In genomic region chr6:163771180-163771579, GRCh38 we compare ENCODE assay signal across 23 cellular contexts.
"Had no signal": no experiment of that assay in that cellular context is flagged by ENCODE, and none has a peak within 500 bp of the region (broad histone marks: within the 10 kb centered on the region; RNA-seq: fewer than 3 reads in every experiment).

No MANE protein-coding gene starts in this region.

- H3K36me3 ChIP-seq: gastroesophageal sphincter, heart right ventricle, lower lobe of right lung, neutrophil, stomach, thyroid gland had no signal

- H3K27me3 ChIP-seq: dorsolateral prefrontal cortex, gastroesophageal sphincter, heart right ventricle, neutrophil, right lobe of liver, stomach, thyroid gland had no signal

- FAIRE-seq: colon, small intestine had no signal

- DNase-seq: dorsolateral prefrontal cortex; effector CD4-positive, alpha-beta T cell; foreskin fibroblast; glutamatergic neuron; heart right ventricle; hippocampal formation; islet precursor cell; kidney glomerular epithelial cell; left ventricle myocardium superior; lower lobe of right lung; naive thymus-derived CD8-positive, alpha-beta T cell; right lobe of liver; small intestine; stimulated activated CD4-positive, alpha-beta T cell treated with anti-CD3 and anti-CD28 coated beads, Interleukin-15, amount 100 ng/mL, for 24 hours; stimulated activated CD4-positive, alpha-beta T cell treated with anti-CD3 and anti-CD28 coated beads, Interleukin-2, amount 100 ng/mL, for 48 hours; stimulated activated naive CD4-positive, alpha-beta T cell; stomach; thyroid gland; trophoblast cell had no signal

- H3K4me3 ChIP-seq: dorsolateral prefrontal cortex, gastroesophageal sphincter, heart right ventricle, lower lobe of right lung, right lobe of liver, stomach, thyroid gland had no signal

- ATAC-seq: esophagus mucosa; gastroesophageal sphincter; heart right ventricle; left ventricle myocardium superior; lower lobe of right lung; naive thymus-derived CD8-positive, alpha-beta T cell; right lobe of liver had no signal
